8 cellular contexts compared by ENCODE assay signal in genomic region chr21:14215971-14216621, GRCh38. TPM values are rescaled to one million over a fixed set of nuclear protein-coding genes. Genes with fewer than 3 reads are reported as not detected.
A peak's percentile ranks its signal among the peaks of the same experiment; 100 is the strongest.
DNase-seq lines count a peak whose midpoint lies in the region; ATAC-seq and TF ChIP-seq lines count a peak whose summit lies in the region.

RBM11 (plus strand) TSS chr21:14216157; CDS start chr21:14216187, 30 bp downstream.

- peak; percentile 50 to 79 (median 71) for DNase-seq in CD4-positive, CD25-positive, alpha-beta regulatory T cell
- DNase-seq in HK-2 (ENCODE audit: unreplicated experiment) (peak; percentile 55), Peyer's patch (peak; percentile 82 to 90 (median 82)), activated gamma-delta T cell (lab: John Stamatoyannopoulos, UW) (peak; percentile 15), germinal center (ENCODE audit: low spot score) (peak; percentile 77), stromal cell of bone marrow (ENCODE audit: low read depth) (peak; percentile 4)

- peak within 1 kb of the TSS; percentile 16 for H3K27ac ChIP-seq in CD4-positive, CD25-positive, alpha-beta regulatory T cell (ENCODE audit: insufficient read depth, low read length, poor library complexity, severe bottlenecking)
- peak within 1 kb of the TSS in 1 of 4 donors; percentile 68 for H3K27ac ChIP-seq in Peyer's patch
- H3K27ac ChIP-seq in neutrophil, result no peak within 1 kb of the TSS

- no peak for TF ChIP-seq POLR2A in Peyer's patch (IDR thresholded peaks at IDR 0.05)

- H3K9me3 Mint-ChIP-seq in CD4-positive, CD25-positive, alpha-beta regulatory T cell, result no peaks in the 10 kb centered on the region

- H3K9me3 ChIP-seq in CD4-positive, CD25-positive, alpha-beta regulatory T cell (ENCODE audit: control insufficient read depth in 2 of 2, low read length in 2 of 2), result no peaks in the 10 kb centered on the region
- H3K9me3 ChIP-seq in Peyer's patch, result no peaks in the 10 kb centered on the region
- H3K9me3 ChIP-seq in neutrophil, result no peaks in the 10 kb centered on the region

- no peaks in the 10 kb centered on the region for H3K36me3 Mint-ChIP-seq in CD4-positive, CD25-positive, alpha-beta regulatory T cell

- H3K36me3 ChIP-seq in CD4-positive, CD25-positive, alpha-beta regulatory T cell (ENCODE audit: control insufficient read depth, insufficient read depth, low read length), result no peaks in the 10 kb centered on the region
- H3K36me3 ChIP-seq in Peyer's patch (no peaks in the 10 kb centered on the region), neutrophil (no peaks in the 10 kb centered on the region)

- H3K27ac Mint-ChIP-seq in CD4-positive, CD25-positive, alpha-beta regulatory T cell, result peak within 1 kb of the TSS in 2 of 3 donors; percentile 41 to 80

- H3K27me3 Mint-ChIP-seq in CD4-positive, CD25-positive, alpha-beta regulatory T cell, result peaks cover 16% of the 10 kb centered on the region

- peak within 1 kb of the TSS; percentile 60 for H3K4me3 ChIP-seq in CD4-positive, CD25-positive, alpha-beta regulatory T cell (ENCODE audit: low read depth, low read length)
- H3K4me3 ChIP-seq in Peyer's patch (peak within 1 kb of the TSS; percentile 60 to 77 (median 64)), neutrophil (ENCODE audit: low read depth in 1 of 2, low read length in 1 of 2) (peak within 1 kb of the TSS; percentile 66 to 71)

- no peaks in the 10 kb centered on the region for H3K27me3 ChIP-seq in CD4-positive, CD25-positive, alpha-beta regulatory T cell (ENCODE audit: control insufficient read depth, insufficient read depth, low read length)
- H3K27me3 ChIP-seq in Peyer's patch (no peaks in the 10 kb centered on the region), neutrophil (peaks cover 54% of the 10 kb centered on the region)

- H3K4me1 Mint-ChIP-seq in CD4-positive, CD25-positive, alpha-beta regulatory T cell, result peaks cover 0 to 11% (median 7%) of the 10 kb centered on the region in 4 donors

- TF ChIP-seq CTCF in Peyer's patch (IDR thresholded peaks at IDR 0.05) (no peak), neutrophil (IDR thresholded peaks at IDR 0.05) (no peak)

- H3K4me3 Mint-ChIP-seq in CD4-positive, CD25-positive, alpha-beta regulatory T cell, result peak within 1 kb of the TSS; percentile 81 to 91 (median 86)

- ATAC-seq in CD4-positive, CD25-positive, alpha-beta regulatory T cell (ENCODE audit: low read depth in 2 of 2), result peak; percentile 87 to 92
- ATAC-seq in GM19438 (IDR thresholded peaks at IDR 0.05; ENCODE audit: low read depth, unreplicated experiment), result peak; percentile 97

- H3K4me1 ChIP-seq in CD4-positive, CD25-positive, alpha-beta regulatory T cell (ENCODE audit: control insufficient read depth, insufficient read depth, low read length, poor library complexity, severe bottlenecking), result peaks cover 8% of the 10 kb centered on the region
- H3K4me1 ChIP-seq in Peyer's patch (peaks cover 0 to 8% (median 0%) of the 10 kb centered on the region in 4 donors), neutrophil (ENCODE audit: control insufficient read depth in 1 of 2, insufficient read depth in 1 of 2, low read depth in 1 of 2, low read length in 1 of 2) (peaks cover 16 to 27% of the 10 kb centered on the region in 2 experiments)

RNA-seq across cellular contexts. Expression of gene RBM11, which starts in this region (rescaled TPM):
- 0.76 TPM for total RNA-seq in CD4-positive, CD25-positive, alpha-beta regulatory T cell
- 1 to 10 TPM; 1.1 to 4.1 (median 2.5) TPM for polyA plus RNA-seq in CD4-positive, CD25-positive, alpha-beta regulatory T cell
- 1 to 10 TPM in 1 of 4 donors, not detected in 3; 3.1 TPM for total RNA-seq in Peyer's patch

Comparison
In these comparisons a context has a peak if more than half of its experiments do, and no peak if none do; other contexts are left out.
1. DNase-seq: peak in every context shown above with its lines; median percentile 82 in Peyer's patch; 77 in germinal center; 71 in CD4-positive, CD25-positive, alpha-beta regulatory T cell; 55 in HK-2; 15 in activated gamma-delta T cell; 4 in stromal cell of bone marrow.